9 cellular contexts compared by ENCODE assay signal in genomic region chr10:79399242-79399831, GRCh38. TPM values are rescaled to one million over a fixed set of nuclear protein-coding genes. Genes with fewer than 3 reads are reported as not detected.
DNase-seq lines count a peak whose midpoint lies in the region; ATAC-seq, FAIRE-seq and TF ChIP-seq lines count a peak whose summit lies in the region.
"Had no signal": no experiment of that assay in that cellular context is flagged by ENCODE, and none has a peak within 500 bp of the region (broad histone marks: within the 10 kb centered on the region; RNA-seq: fewer than 3 reads in every experiment).

No MANE protein-coding gene starts in this region.

- H3K27ac ChIP-seq in SJSA1 (peak overlapping the region; percentile 97), fibroblast of lung (ENCODE audit: insufficient read depth, low read length) (peak overlapping the region; percentile 95)

- H3K9ac ChIP-seq in fibroblast of lung (ENCODE audit: insufficient read depth, low read length) = peak overlapping the region; percentile 72

- no peak for ATAC-seq in GM21447 (IDR thresholded peaks at IDR 0.05; ENCODE audit: unreplicated experiment)
- no peak for ATAC-seq in GM19467 (IDR thresholded peaks at IDR 0.05; ENCODE audit: unreplicated experiment)
- ATAC-seq: HCT116 had no signal

- H3K4me3 ChIP-seq in SJSA1 (no peak overlapping the region), fibroblast of lung (replicated peaks in 1 of 4; ENCODE audit: control extremely low read depth in 1 of 4, insufficient read depth in 1 of 4, low read depth in 3 of 4, low read length in 4 of 4) (peak overlapping the region in 1 of 4 experiments; percentile 45)

- H3K4me2 ChIP-seq in fibroblast of lung (ENCODE audit: extremely low read depth, insufficient read depth, low read length) = peak overlapping the region; percentile 71

- TF ChIP-seq CTCF in fibroblast of lung (conservative IDR thresholded peaks at IDR 0.05 in 1 of 2, IDR thresholded peaks at IDR 0.05 in 1 of 2; ENCODE audit: low read depth in 1 of 2, low read length in 2 of 2) (no peak), nephron (IDR thresholded peaks at IDR 0.05; ENCODE audit: unreplicated experiment in 3 of 3) (no peak), D721Med (IDR thresholded peaks at IDR 0.05; ENCODE audit: insufficient read depth, missing control alignments) (no peak)

- no peaks in the 10 kb centered on the region for H4K20me1 ChIP-seq in fibroblast of lung (ENCODE audit: control insufficient read depth, extremely low read depth, insufficient read depth, low read length)

- peak overlapping the region in 2 of 3 experiments; percentile 95 to 98 for H3K27ac Mint-ChIP-seq in nephron

- H3K27me3 Mint-ChIP-seq in nephron (ENCODE audit: low read depth) = no peaks in the 10 kb centered on the region

- peak; percentile 99 for DNase-seq in EH (ENCODE audit: low read depth)
- peak; percentile 94 to 96 for DNase-seq in SJSA1 (ENCODE audit: low read depth in 1 of 2, low spot score in 2 of 2)
- DNase-seq in fibroblast of lung (ENCODE audit: low read depth in 2 of 2) = peak; percentile 97 to 98
- no peak for DNase-seq in D721Med (ENCODE audit: insufficient read length, low spot score)
- no peak for DNase-seq in NCI-H187 treated with DMSO at 0.1 percent for 48 hours (lab: John Stamatoyannopoulos, UW)

- H3K4me1 Mint-ChIP-seq in nephron = peaks cover 97% of the 10 kb centered on the region

- peaks cover 64% of the 10 kb centered on the region for H3K4me1 ChIP-seq in SJSA1 (replicated peaks)
- H3K4me1 ChIP-seq in fibroblast of lung (ENCODE audit: control insufficient read depth, extremely low read depth, insufficient read depth, low read length) = peaks cover 61% of the 10 kb centered on the region

- H3K36me3 Mint-ChIP-seq in nephron (ENCODE audit: low read depth) = peaks cover 18% of the 10 kb centered on the region

- FAIRE-seq in D721Med (lab: Jason Lieb, UNC) = no peak

- peaks cover 27% of the 10 kb centered on the region for H3K79me2 ChIP-seq in fibroblast of lung (ENCODE audit: control insufficient read depth, insufficient read depth, low read length)

- no peaks in the 10 kb centered on the region for H3K27me3 ChIP-seq in SJSA1 (replicated peaks)
- no peaks in the 10 kb centered on the region for H3K27me3 ChIP-seq in fibroblast of lung (ENCODE audit: control insufficient read depth, insufficient read depth, low read length)

- no peaks in the 10 kb centered on the region for H3K9me3 ChIP-seq in SJSA1 (replicated peaks)
- no peaks in the 10 kb centered on the region for H3K9me3 ChIP-seq in fibroblast of lung (ENCODE audit: control insufficient read depth, insufficient read depth, low read depth, low read length)

- peak overlapping the region; percentile 49 to 73 (median 69) for H3K4me3 Mint-ChIP-seq in nephron

- H3K36me3 ChIP-seq in SJSA1 (peaks cover 8% of the 10 kb centered on the region), fibroblast of lung (ENCODE audit: control insufficient read depth, insufficient read depth, low read length) (peaks cover under 1% of the 10 kb centered on the region)

- H2AFZ ChIP-seq in fibroblast of lung (ENCODE audit: low read length) = no peak overlapping the region

- no peaks in the 10 kb centered on the region for H3K9me3 Mint-ChIP-seq in nephron

RNA-seq across cellular contexts. Expression of gene ZCCHC24, which starts 46.1 kb away (rescaled TPM):
- 9.2 and 10.4 TPM in 2 replicates for total RNA-seq in SJSA1 (2014; rRNA removed; shearing (Covaris generic))
- 40.3 and 44.4 TPM in 2 replicates for total RNA-seq in fibroblast of lung
- 30.2 and 33.2 TPM in 2 replicates for polyA plus RNA-seq in fibroblast of lung
- 45.0 and 51.9 TPM in 2 replicates for polyA plus RNA-seq in fibroblast of lung (2012)
- polyA minus RNA-seq in fibroblast of lung (ENCODE audit: low replicate concordance) = 92.5 and 96.5 TPM in 2 replicates

RNA-seq across cellular contexts. Expression of gene PPIF, which starts 52.1 kb away (rescaled TPM):
- total RNA-seq in SJSA1 (2014; rRNA removed; shearing (Covaris generic)) = 31.7 and 42.1 TPM in 2 replicates
- 18.2 and 18.7 TPM in 2 replicates for total RNA-seq in fibroblast of lung
- polyA plus RNA-seq in fibroblast of lung = 63.0 and 82.2 TPM in 2 replicates
- 53.2 and 71.9 TPM in 2 replicates for polyA plus RNA-seq in fibroblast of lung (2012)
- polyA minus RNA-seq in fibroblast of lung (ENCODE audit: low replicate concordance) = 137 and 359 TPM in 2 replicates

Comparison
In these comparisons a context has a peak if more than half of its experiments do, and no peak if none do; other contexts are left out.
1. DNase-seq: peak in EH (single experiment), SJSA1 (2 of 2) and fibroblast of lung (2 of 2); none in D721Med (single experiment) and NCI-H187 treated with DMSO at 0.1 percent for 48 hours (single experiment).